Comparison of ENCODE assay signal across 19 cellular contexts in the genomic region with DNA sequence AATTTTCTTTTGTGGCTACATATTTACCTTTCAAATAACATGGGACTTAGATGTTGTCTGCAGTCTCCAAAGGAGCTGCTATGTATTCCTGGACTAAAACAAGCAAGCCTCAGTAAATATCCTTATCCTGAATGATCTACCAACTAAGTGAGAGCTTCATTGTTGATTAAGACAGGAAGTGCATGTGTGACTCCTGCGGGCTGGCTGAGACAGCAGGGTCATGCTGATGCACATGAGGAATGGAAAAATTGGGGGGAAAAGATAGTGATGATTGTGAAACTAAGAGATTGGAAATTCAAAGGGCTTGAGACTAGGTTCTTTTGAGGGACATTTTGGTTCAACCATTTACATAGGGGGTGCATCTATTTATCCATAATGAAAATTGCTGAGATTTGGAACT.
DNase-seq lines count a peak whose midpoint lies in the region; TF ChIP-seq lines count a peak whose summit lies in the region.
"Had no signal": no experiment of that assay in that cellular context is flagged by ENCODE, and none has a peak within 500 bp of the region (broad histone marks: within the 10 kb centered on the region; RNA-seq: fewer than 3 reads in every experiment).

No MANE protein-coding gene starts in this region.

- no peak overlapping the region for H3K4me3 ChIP-seq in fibroblast of villous mesenchyme (ENCODE audit: low read depth, low read length)
- H3K4me3 ChIP-seq in ovary, result no peak overlapping the region
- H3K4me3 ChIP-seq: heart left ventricle, right lobe of liver, tibial artery had no signal

- WGBS in ovary, 3 donors, result 80 to 92% (median 81%) methylated on average over 1 of the region's 1 CpG

- no peak for TF ChIP-seq EP300 in ovary (IDR thresholded peaks at IDR 0.05)

- intact Hi-C loops in ovary (cut with DNase I), result no loop called here

- H3K27ac Mint-ChIP-seq in progenitor cell of endocrine pancreas, result no peak overlapping the region
- H3K27ac Mint-ChIP-seq: activated naive CD8-positive, alpha-beta T cell treated with anti-CD3 and anti-CD28 coated beads, Interleukin-2, amount 10 ng/mL, durations not matched to agents 7 days and 5 days; activated T-cell treated with anti-CD3 and anti-CD28 coated beads, Interleukin-2, amount 50 U/mL, for 72 hours; brain had no signal

- H3K27ac ChIP-seq in ovary, result no peak overlapping the region
- H3K27ac ChIP-seq: right lobe of liver, tibial artery had no signal

- no peaks in the 10 kb centered on the region for H3K9me3 Mint-ChIP-seq in progenitor cell of endocrine pancreas (ENCODE audit: low read depth)
- H3K9me3 Mint-ChIP-seq: activated T-cell treated with anti-CD3 and anti-CD28 coated beads, Interleukin-2, amount 50 U/mL, for 72 hours had no signal

- DNase-seq in Daoy (ENCODE audit: low read depth) (peak; percentile 39), HT1080 (ENCODE audit: low read depth) (peak; percentile 48), fibroblast of villous mesenchyme (ENCODE audit: low read depth) (peak; percentile 37), renal cortical epithelial cell (ENCODE audit: low read depth) (peak; percentile 63), progenitor cell of endocrine pancreas (ENCODE audit: low spot score, unreplicated experiment) (no peak), ovary (no peak), NCI-H1105 (lab: John Stamatoyannopoulos, UW) (no peak)
- DNase-seq: activated naive CD8-positive, alpha-beta T cell treated with anti-CD3 and anti-CD28 coated beads, Interleukin-2, amount 10 ng/mL, durations not matched to agents 7 days and 5 days; activated T-cell treated with anti-CD3 and anti-CD28 coated beads, Interleukin-2, amount 50 U/mL, for 72 hours; AML-193; Caco-2; heart left ventricle; NCI-H2081 treated with DMSO at 0.1 percent for 48 hours; NCI-H446 treated with DMSO at 0.1 percent for 48 hours; right lobe of liver; stimulated activated naive CD4-positive, alpha-beta T cell; T-helper 9 cell had no signal

- TF ChIP-seq CTCF in fibroblast of villous mesenchyme (IDR thresholded peaks at IDR 0.05; ENCODE audit: insufficient read depth, low read depth, low read length) (no peak), progenitor cell of endocrine pancreas (IDR thresholded peaks at IDR 0.05; ENCODE audit: unreplicated experiment) (no peak), ovary (IDR thresholded peaks at IDR 0.05) (no peak)

- TF ChIP-seq POLR2A in ovary (IDR thresholded peaks at IDR 0.05), result no peak

- no peaks in the 10 kb centered on the region for H3K36me3 Mint-ChIP-seq in progenitor cell of endocrine pancreas (ENCODE audit: insufficient read depth)
- H3K36me3 Mint-ChIP-seq: activated naive CD8-positive, alpha-beta T cell treated with anti-CD3 and anti-CD28 coated beads, Interleukin-2, amount 10 ng/mL, durations not matched to agents 7 days and 5 days; brain had no signal

- no peaks in the 10 kb centered on the region for H3K36me3 ChIP-seq in ovary
- H3K36me3 ChIP-seq: heart left ventricle, right lobe of liver, tibial artery had no signal

- H3K4me3 Mint-ChIP-seq in progenitor cell of endocrine pancreas (ENCODE audit: low read depth), result no peak overlapping the region
- H3K4me3 Mint-ChIP-seq: activated naive CD8-positive, alpha-beta T cell treated with anti-CD3 and anti-CD28 coated beads, Interleukin-2, amount 10 ng/mL, durations not matched to agents 7 days and 5 days; activated T-cell treated with anti-CD3 and anti-CD28 coated beads, Interleukin-2, amount 50 U/mL, for 72 hours; brain had no signal

- no peaks in the 10 kb centered on the region for H3K9me3 ChIP-seq in ovary
- H3K9me3 ChIP-seq: Caco-2, heart left ventricle, right lobe of liver, tibial artery had no signal

- peaks cover 6% of the 10 kb centered on the region for H3K4me1 Mint-ChIP-seq in progenitor cell of endocrine pancreas (ENCODE audit: low read depth)

- no peaks in the 10 kb centered on the region for H3K27me3 ChIP-seq in ovary
- H3K27me3 ChIP-seq: heart left ventricle, right lobe of liver, tibial artery had no signal

- no peaks in the 10 kb centered on the region for H3K4me1 ChIP-seq in ovary (ENCODE audit: insufficient read depth)
- H3K4me1 ChIP-seq: Caco-2, right lobe of liver had no signal

- H3K27me3 Mint-ChIP-seq in progenitor cell of endocrine pancreas, result no peaks in the 10 kb centered on the region
- H3K27me3 Mint-ChIP-seq: brain had no signal

Comparison
In these comparisons a context has a peak if more than half of its experiments do, and no peak if none do; other contexts are left out.
1. DNase-seq: peak in Daoy (single experiment), HT1080 (single experiment), fibroblast of villous mesenchyme (single experiment) and renal cortical epithelial cell (single experiment); none in progenitor cell of endocrine pancreas (single experiment), ovary (0 of 5) and NCI-H1105 (single experiment).